13 cellular contexts compared by ENCODE assay signal in genomic region chr10:44991571-44991970, GRCh38. TPM values are rescaled to one million over a fixed set of nuclear protein-coding genes. Genes with fewer than 3 reads are reported as not detected.
DNase-seq lines count a peak whose midpoint lies in the region; ATAC-seq and TF ChIP-seq lines count a peak whose summit lies in the region.
"Had no signal": no experiment of that assay in that cellular context is flagged by ENCODE, and none has a peak within 500 bp of the region (broad histone marks: within the 10 kb centered on the region; RNA-seq: fewer than 3 reads in every experiment).

No MANE protein-coding gene starts in this region.

- no peak overlapping the region for H3K27ac Mint-ChIP-seq in activated CD8-positive, alpha-beta T cell treated with anti-CD3 and anti-CD28 coated beads for 36 hours
- H3K27ac Mint-ChIP-seq: activated CD4-positive, alpha-beta memory T cell treated with anti-CD3 and anti-CD28 coated beads for 36 hours; B cell; progenitor cell of endocrine pancreas had no signal

- H3K36me3 Mint-ChIP-seq in activated CD8-positive, alpha-beta T cell treated with anti-CD3 and anti-CD28 coated beads for 36 hours (ENCODE audit: low read depth) = no peaks in the 10 kb centered on the region
- H3K36me3 Mint-ChIP-seq: activated CD4-positive, alpha-beta memory T cell treated with anti-CD3 and anti-CD28 coated beads for 36 hours had no signal

- POLR2A ChIA-PET in activated CD8-positive, alpha-beta T cell treated with anti-CD3 and anti-CD28 coated beads for 36 hours (lab: Charles Lee) = interaction anchor here (0.9 to 1.7 kb wide), 2 partner anchors 9 to 12 kb away, joined by 4 read pairs; no protein-coding TSS in a partner anchor

- peak; percentile 66 for DNase-seq in coronary artery (ENCODE audit: low spot score)
- DNase-seq in left lobe of liver (ENCODE audit: low spot score) = peak; percentile 42
- DNase-seq in thoracic aorta (ENCODE audit: low spot score) = no peak
- no peak for DNase-seq in G401 (ENCODE audit: low spot score)
- DNase-seq in activated CD8-positive, alpha-beta T cell treated with anti-CD3 and anti-CD28 coated beads for 36 hours = no peak
- no peak for DNase-seq in A172 (ENCODE audit: low spot score)
- DNase-seq: DMS153; effector CD8-positive, alpha-beta T cell; foreskin melanocyte; NCI-H1436 had no signal

- in situ Hi-C loops in G401 (cut with HindIII; ENCODE audit: low sequenced_read_pairs) = no loop called here

- intact Hi-C loops in activated CD8-positive, alpha-beta T cell treated with anti-CD3 and anti-CD28 coated beads for 36 hours (cut with micrococcal nuclease) = no loop called here

- no peak overlapping the region for H3K4me3 Mint-ChIP-seq in activated CD8-positive, alpha-beta T cell treated with anti-CD3 and anti-CD28 coated beads for 36 hours
- H3K4me3 Mint-ChIP-seq: activated CD4-positive, alpha-beta memory T cell treated with anti-CD3 and anti-CD28 coated beads for 36 hours; B cell had no signal

- peaks cover 3% of the 10 kb centered on the region for H3K27me3 Mint-ChIP-seq in activated CD8-positive, alpha-beta T cell treated with anti-CD3 and anti-CD28 coated beads for 36 hours
- H3K27me3 Mint-ChIP-seq: progenitor cell of endocrine pancreas had no signal

- H3K4me1 Mint-ChIP-seq in activated CD8-positive, alpha-beta T cell treated with anti-CD3 and anti-CD28 coated beads for 36 hours (ENCODE audit: low read depth) = peaks cover 19% of the 10 kb centered on the region
- H3K4me1 Mint-ChIP-seq: B cell had no signal

- CTCF ChIA-PET in activated CD8-positive, alpha-beta T cell treated with anti-CD3 and anti-CD28 coated beads for 36 hours (lab: Charles Lee) = interaction anchor here (0.9 kb wide), 1 partner anchor 59 kb away, joined by 4 read pairs; no protein-coding TSS in a partner anchor

- ATAC-seq in left lobe of liver (no peak), thoracic aorta (ENCODE audit: insufficient number of reproducible peaks, low FRiP score, low read depth) (no peak)
- no peak for ATAC-seq in activated CD8-positive, alpha-beta T cell treated with anti-CD3 and anti-CD28 coated beads for 36 hours

- H3K4me1 ChIP-seq in thoracic aorta (ENCODE audit: control insufficient read depth in 1 of 2, low read depth in 2 of 2) = peaks cover 50 to 79% of the 10 kb centered on the region in 2 donors

- H3K27me3 ChIP-seq in thoracic aorta (replicated peaks; ENCODE audit: insufficient read depth) = no peaks in the 10 kb centered on the region

- H3K4me3 ChIP-seq in coronary artery (no peak overlapping the region), thoracic aorta (no peak overlapping the region)

- no peak for TF ChIP-seq CTCF in coronary artery (IDR thresholded peaks at IDR 0.05)
- no peak for TF ChIP-seq CTCF in thoracic aorta (IDR thresholded peaks at IDR 0.05)
- TF ChIP-seq CTCF in activated CD8-positive, alpha-beta T cell treated with anti-CD3 and anti-CD28 coated beads for 36 hours (IDR thresholded peaks at IDR 0.05) = no peak

- H3K9me3 ChIP-seq in thoracic aorta = no peaks in the 10 kb centered on the region

- H3K9me3 Mint-ChIP-seq in activated CD8-positive, alpha-beta T cell treated with anti-CD3 and anti-CD28 coated beads for 36 hours = no peaks in the 10 kb centered on the region
- H3K9me3 Mint-ChIP-seq: activated CD4-positive, alpha-beta memory T cell treated with anti-CD3 and anti-CD28 coated beads for 36 hours had no signal

- H3K27ac ChIP-seq in coronary artery (peak overlapping the region; percentile 81 to 98), thoracic aorta (peak overlapping the region; percentile 77 to 92)

- no peaks in the 10 kb centered on the region for H3K36me3 ChIP-seq in thoracic aorta

RNA-seq across cellular contexts. Expression of gene ZNF22, which starts 9.2 kb away (rescaled TPM):
- total RNA-seq in left lobe of liver = 12.9 TPM
- total RNA-seq in thoracic aorta = 10 to 100 TPM; 16.6 to 20.7 TPM
- total RNA-seq in G401 (2014; rRNA removed; shearing (Covaris generic)) = 10.0 and 13.9 TPM in 2 replicates
- 10 to 100 TPM; 34.4 to 37.6 TPM for total RNA-seq in activated CD8-positive, alpha-beta T cell treated with anti-CD3 and anti-CD28 coated beads for 36 hours
- 7.0 and 7.9 TPM in 2 replicates for total RNA-seq in A172 (2014; rRNA removed; shearing (Covaris generic))

RNA-seq across cellular contexts. Expression of gene DEPP1, which starts 13.0 kb away (rescaled TPM):
- total RNA-seq in left lobe of liver (6.8 TPM), thoracic aorta (100 to 1,000 TPM; 473 to 661 TPM)
- total RNA-seq in G401 (2014; rRNA removed; shearing (Covaris generic)) = 0.14 and 2.7 TPM in 2 replicates
- total RNA-seq in activated CD8-positive, alpha-beta T cell treated with anti-CD3 and anti-CD28 coated beads for 36 hours = under 1 TPM; 0.16 to 0.27 TPM
- 2.2 and 6.5 TPM in 2 replicates for total RNA-seq in A172 (2014; rRNA removed; shearing (Covaris generic))
- total RNA-seq: B cell had no signal

RNA-seq across cellular contexts. Expression of gene RASSF4, which starts 32.0 kb away (rescaled TPM):
- total RNA-seq in left lobe of liver = 25.0 TPM
- 10 to 100 TPM; 48.5 to 68.5 TPM for total RNA-seq in thoracic aorta
- total RNA-seq in G401 (2014; rRNA removed; shearing (Covaris generic)) = 0.98 and 1.5 TPM in 2 replicates
- total RNA-seq in activated CD8-positive, alpha-beta T cell treated with anti-CD3 and anti-CD28 coated beads for 36 hours = 1 to 10 TPM; 1.8 to 1.9 TPM
- 3.2 and 9.6 TPM in 2 replicates for total RNA-seq in A172 (2014; rRNA removed; shearing (Covaris generic))

Comparison
In these comparisons a context has a peak if more than half of its experiments do, and no peak if none do; other contexts are left out.
1. DNase-seq: peak in coronary artery (single experiment) and left lobe of liver (single experiment); none in thoracic aorta (single experiment), G401 (single experiment), activated CD8-positive, alpha-beta T cell treated with anti-CD3 and anti-CD28 coated beads for 36 hours (single experiment) and A172 (single experiment).
2. RNA of gene DEPP1, which starts 13.0 kb away (total RNA-seq): 473 to 661 TPM in thoracic aorta; 6.8 TPM in left lobe of liver (single experiment), 2.2 to 6.5 TPM in A172, 0.16 to 0.27 TPM in activated CD8-positive, alpha-beta T cell treated with anti-CD3 and anti-CD28 coated beads for 36 hours and 0.14 to 2.7 TPM in G401; every median in the first group is over 10 times any median in the second.